8 cellular contexts compared by ENCODE assay signal in the genomic region with DNA sequence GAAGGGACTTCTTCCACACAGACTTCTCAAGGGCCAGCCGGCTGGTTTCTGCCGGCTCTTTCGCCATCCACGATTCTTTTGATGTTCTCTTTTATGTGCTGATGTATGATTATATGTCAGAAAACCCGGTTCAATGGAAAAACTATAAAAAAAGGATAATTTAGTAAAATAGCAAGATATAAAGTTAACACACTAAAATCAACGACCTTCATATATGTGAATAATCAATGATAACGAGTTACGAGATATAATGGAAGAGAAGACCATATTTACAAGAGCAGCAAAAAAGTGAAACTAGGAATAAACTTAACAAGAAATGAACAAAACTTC. TPM values are rescaled to one million over a fixed set of nuclear protein-coding genes. Genes with fewer than 3 reads are reported as not detected.
DNase-seq lines count a peak whose midpoint lies in the region; ATAC-seq, FAIRE-seq and TF ChIP-seq lines count a peak whose summit lies in the region.

No MANE protein-coding gene starts in this region.

- no peak for ATAC-seq in pancreas

- H3K27ac ChIP-seq in CD8-positive, alpha-beta memory T cell (ENCODE audit: low read depth, low read length) = peak overlapping the region; percentile 89
- peak overlapping the region; percentile 30 for H3K27ac ChIP-seq in SJSA1
- peak overlapping the region; percentile 57 to 69 (median 68) for H3K27ac ChIP-seq in esophagus muscularis mucosa (replicated peaks in 1 of 4)
- no peak overlapping the region for H3K27ac ChIP-seq in pancreas

- peaks cover 3 to 7% (median 6%) of the 10 kb centered on the region in 5 donors for H3K9me3 Mint-ChIP-seq in CD8-positive, alpha-beta memory T cell

- H3K27me3 ChIP-seq in CD8-positive, alpha-beta memory T cell (ENCODE audit: insufficient read depth, low read length, poor library complexity, severe bottlenecking) = no peaks in the 10 kb centered on the region
- H3K27me3 ChIP-seq in SJSA1 (replicated peaks) (no peaks in the 10 kb centered on the region), esophagus muscularis mucosa (peaks cover 0 to 2% (median 0%) of the 10 kb centered on the region in 4 donors), pancreas (peaks cover 0 to under 1% (median 0%) of the 10 kb centered on the region in 4 donors)

- peaks cover 15 to 43% of the 10 kb centered on the region in 2 donors for H3K27me3 Mint-ChIP-seq in CD8-positive, alpha-beta memory T cell

- H3K36me3 ChIP-seq in CD8-positive, alpha-beta memory T cell (ENCODE audit: insufficient read depth, low read length) = no peaks in the 10 kb centered on the region
- peaks cover 32% of the 10 kb centered on the region for H3K36me3 ChIP-seq in SJSA1
- H3K36me3 ChIP-seq in esophagus muscularis mucosa = peaks cover 0 to 20% (median 9%) of the 10 kb centered on the region in 4 donors
- H3K36me3 ChIP-seq in pancreas = no peaks in the 10 kb centered on the region

- no peak for TF ChIP-seq EP300 in esophagus muscularis mucosa (IDR thresholded peaks at IDR 0.05)

- POLR2A ChIA-PET in CD8-positive, alpha-beta memory T cell (lab: Charles Lee) = interaction anchor here (1.3 kb wide), 1 partner anchor 275 kb away, joined by 7 read pairs; no protein-coding TSS in a partner anchor

- H3K27ac Mint-ChIP-seq in CD8-positive, alpha-beta memory T cell = peak overlapping the region; percentile 53 to 97 (median 89)

- WGBS in esophagus muscularis mucosa = 25% methylated on average over 8 of the region's 8 CpGs
- WGBS in pancreas, 2 donors = 20 to 23% methylated on average over 8 of the region's 8 CpGs

- peaks cover 6 to 40% (median 36%) of the 10 kb centered on the region in 3 donors for H3K36me3 Mint-ChIP-seq in CD8-positive, alpha-beta memory T cell

- TF ChIP-seq CTCF in esophagus muscularis mucosa (IDR thresholded peaks at IDR 0.05) (no peak), pancreas (IDR thresholded peaks at IDR 0.05) (no peak)

- CTCF ChIA-PET in CD8-positive, alpha-beta memory T cell (lab: Charles Lee) = no interaction called here

- peaks cover 36% of the 10 kb centered on the region for H3K4me1 ChIP-seq in CD8-positive, alpha-beta memory T cell (ENCODE audit: insufficient read depth, low read length)
- peaks cover 21% of the 10 kb centered on the region for H3K4me1 ChIP-seq in SJSA1 (replicated peaks)
- H3K4me1 ChIP-seq in esophagus muscularis mucosa = peaks cover 12 to 34% (median 32%) of the 10 kb centered on the region in 4 donors
- H3K4me1 ChIP-seq in pancreas = peaks cover 0 to 7% (median 0%) of the 10 kb centered on the region in 3 donors

- H3K4me3 ChIP-seq in CD8-positive, alpha-beta memory T cell (ENCODE audit: low read length) = peak overlapping the region; percentile 98
- H3K4me3 ChIP-seq in SJSA1 (peak overlapping the region; percentile 59), esophagus muscularis mucosa (peak overlapping the region; percentile 73 to 91 (median 84)), pancreas (peak overlapping the region; percentile 44 to 93 (median 79))

- TF ChIP-seq POLR2A in esophagus muscularis mucosa (IDR thresholded peaks at IDR 0.05; ENCODE audit: low read depth) = no peak

- H3K9me3 ChIP-seq in CD8-positive, alpha-beta memory T cell (ENCODE audit: low read length) = no peaks in the 10 kb centered on the region
- H3K9me3 ChIP-seq in SJSA1 (replicated peaks) = no peaks in the 10 kb centered on the region
- no peaks in the 10 kb centered on the region for H3K9me3 ChIP-seq in esophagus muscularis mucosa
- no peaks in the 10 kb centered on the region for H3K9me3 ChIP-seq in pancreas

- no peak for DNase-seq in CD8-positive, alpha-beta memory T cell
- DNase-seq in SJSA1 (ENCODE audit: low read depth in 1 of 2, low spot score in 2 of 2) (no peak), esophagus muscularis mucosa (ENCODE audit: extremely low spot score) (no peak), pancreas (no peak), OCI-M1 (lab: John Stamatoyannopoulos, UW) (no peak), NCI-H187 treated with DMSO at 0.1 percent for 48 hours (lab: John Stamatoyannopoulos, UW) (no peak), NCI-H1694 (lab: John Stamatoyannopoulos, UW) (no peak), Kasumi-1 (lab: John Stamatoyannopoulos, UW) (no peak)

- H3K4me3 Mint-ChIP-seq in CD8-positive, alpha-beta memory T cell = peak overlapping the region; percentile 93 to 97 (median 95)

- intact Hi-C loops in esophagus muscularis mucosa (cut with DNase I) = no loop called here
- intact Hi-C loops in pancreas (cut with DNase I) = no loop called here

- H3K4me1 Mint-ChIP-seq in CD8-positive, alpha-beta memory T cell = peaks cover 39 to 50% (median 45%) of the 10 kb centered on the region in 3 donors

- FAIRE-seq in pancreas (lab: Jason Lieb, UNC) = no peak

RNA-seq across cellular contexts. Expression of gene ZSCAN12, which starts 0.5 kb away (rescaled TPM):
- 1 to 10 TPM; 4.3 to 4.4 TPM for total RNA-seq in CD8-positive, alpha-beta memory T cell
- 2.2 TPM for polyA plus RNA-seq in CD8-positive, alpha-beta memory T cell
- total RNA-seq in SJSA1 (2014; rRNA removed; shearing (Covaris generic)) = 4.8 and 6.6 TPM in 2 replicates
- 1 to 10 TPM; 4.0 to 5.7 (median 4.6) TPM for total RNA-seq in esophagus muscularis mucosa
- total RNA-seq in pancreas = 1 to 10 TPM; 2.1 to 4.4 (median 2.8) TPM
- 1 to 10 TPM in 1 of 2 donors, under 1 TPM in 1; 0.80 to 1.9 TPM for polyA plus RNA-seq in pancreas

RNA-seq across cellular contexts. Expression of gene ZSCAN23, which starts 43.2 kb away (rescaled TPM):
- 1 to 10 TPM in 1 of 2 experiments, under 1 TPM in 1; 0.63 to 1.3 TPM for total RNA-seq in CD8-positive, alpha-beta memory T cell
- not detected for polyA plus RNA-seq in CD8-positive, alpha-beta memory T cell
- total RNA-seq in SJSA1 (2014; rRNA removed; shearing (Covaris generic)) = 0.28 and 2.6 TPM in 2 replicates
- total RNA-seq in esophagus muscularis mucosa (1 to 10 TPM; 1.0 to 2.9 (median 2.1) TPM), pancreas (1 to 10 TPM in 5 of 6 donors, under 1 TPM in 1; 0.75 to 3.3 (median 1.1) TPM)
- under 1 TPM; 0.42 to 0.89 TPM for polyA plus RNA-seq in pancreas

RNA-seq across cellular contexts. Expression of gene ZKSCAN3, which starts 50.3 kb away (rescaled TPM):
- total RNA-seq in CD8-positive, alpha-beta memory T cell = 1 to 10 TPM; 3.0 to 4.7 TPM
- 3.2 TPM for polyA plus RNA-seq in CD8-positive, alpha-beta memory T cell
- total RNA-seq in SJSA1 (2014; rRNA removed; shearing (Covaris generic)) = 5.9 and 6.9 TPM in 2 replicates
- total RNA-seq in esophagus muscularis mucosa (10 to 100 TPM in 1 of 4 donors, 1 to 10 TPM in 3; 2.8 to 10.4 (median 6.4) TPM), pancreas (1 to 10 TPM; 1.5 to 5.0 (median 2.1) TPM)
- 1 to 10 TPM; 1.2 to 1.6 TPM for polyA plus RNA-seq in pancreas

Comparison
In these comparisons a context has a peak if more than half of its experiments do, and no peak if none do; other contexts are left out.
1. H3K27ac ChIP-seq: peak in CD8-positive, alpha-beta memory T cell (single experiment), SJSA1 (single experiment) and esophagus muscularis mucosa (4 of 4); none in pancreas (0 of 4).
2. Peak in every context shown above with its lines, with median percentiles within 50 percentile points of each other: H3K4me3 ChIP-seq.